Comparison of ENCODE assay signal across 8 cellular contexts in genomic region chr9:34463098-34463900, GRCh38. TPM values are rescaled to one million over a fixed set of nuclear protein-coding genes. Genes with fewer than 3 reads are reported as not detected.
A peak's percentile ranks its signal among the peaks of the same experiment; 100 is the strongest.
DNase-seq lines count a peak whose midpoint lies in the region; ATAC-seq, FAIRE-seq and TF ChIP-seq lines count a peak whose summit lies in the region.

No MANE protein-coding gene starts in this region.

- ATAC-seq in GM18517 (IDR thresholded peaks at IDR 0.05; ENCODE audit: unreplicated experiment), result no peak

- H3K27ac ChIP-seq in coronary artery, result no peak overlapping the region

- H3K4me3 ChIP-seq in bronchial epithelial cell (ENCODE audit: low read depth, low read length), result no peak overlapping the region
- no peak overlapping the region for H3K4me3 ChIP-seq in coronary artery

- no peak for FAIRE-seq in bronchial epithelial cell (lab: Jason Lieb, UNC)

- no peaks in the 10 kb centered on the region for H3K36me3 ChIP-seq in bronchial epithelial cell (ENCODE audit: control insufficient read depth, insufficient read depth, low read length)

- TF ChIP-seq CTCF in bronchial epithelial cell (IDR thresholded peaks at IDR 0.05; ENCODE audit: insufficient read depth, low read length, severe bottlenecking) (no peak), coronary artery (IDR thresholded peaks at IDR 0.05) (no peak)

- DNase-seq in GM04504 (ENCODE audit: low read depth) (peak; percentile 58), NCI-H69 (lab: John Stamatoyannopoulos, UW) (peak; percentile 29), bronchial epithelial cell (ENCODE audit: low read depth) (peak; percentile 87), mesenteric fat pad (ENCODE audit: low spot score) (no peak), globus pallidus (ENCODE audit: low spot score) (no peak), coronary artery (ENCODE audit: low spot score) (no peak)
- DNase-seq in stimulated activated CD4-positive, alpha-beta T cell treated with anti-CD3 and anti-CD28 coated beads, Interleukin-2, amount 100 ng/mL, for 48 hours, result peak; percentile 52 to 68

- H3K27me3 ChIP-seq in bronchial epithelial cell (ENCODE audit: control insufficient read depth, insufficient read depth, low read length), result no peaks in the 10 kb centered on the region

RNA-seq across cellular contexts. Expression of gene DNAI1, which starts 4.7 kb away (rescaled TPM):
- not detected in 2 replicates for total RNA-seq in bronchial epithelial cell
- total RNA-seq in mesenteric fat pad, result not detected

RNA-seq across cellular contexts. Expression of gene FAM219A, which starts 4.9 kb away (rescaled TPM):
- total RNA-seq in bronchial epithelial cell, result 3.9 and 5.4 TPM in 2 replicates
- 53.9 TPM for total RNA-seq in mesenteric fat pad

RNA-seq across cellular contexts. Expression of gene ENHO, which starts 59.5 kb away (rescaled TPM):
- total RNA-seq in bronchial epithelial cell (0.13 TPM in 1 of 2 replicates, not detected in the other), mesenteric fat pad (not detected)

Comparison
In these comparisons a context has a peak if more than half of its experiments do, and no peak if none do; other contexts are left out.
1. DNase-seq: peak in GM04504 (single experiment), NCI-H69 (single experiment), bronchial epithelial cell (single experiment) and stimulated activated CD4-positive, alpha-beta T cell treated with anti-CD3 and anti-CD28 coated beads, Interleukin-2, amount 100 ng/mL, for 48 hours (2 of 2); none in mesenteric fat pad (single experiment), globus pallidus (single experiment) and coronary artery (single experiment).